In genomic region chr15:58038426-58039106, GRCh38 we compare ENCODE assay signal across 1 cellular context.
TF ChIP-seq lines count a peak whose summit lies in the region.

No MANE protein-coding gene starts in this region.

TF ChIP-seq in HEK293, 187 proteins besides CTCF, POLR2A, EP300 and RAD21 (continued from another document and continues in another):
- TF ChIP-seq ZNF175 (tag by site-specific recombination; IDR thresholded peaks at IDR 0.05) (no peak), ZNF157 (tag by site-specific recombination; IDR thresholded peaks at IDR 0.05) (no peak), KLF16 (tag by site-specific recombination; IDR thresholded peaks at IDR 0.05) (0 out of 2 replicates have a peak, but pooled peaks have one; percentile 32), ZNF311 (tag by site-specific recombination; IDR thresholded peaks at IDR 0.05; ENCODE audit: borderline replicate concordance) (no peak), ZNF394 (tag by site-specific recombination; IDR thresholded peaks at IDR 0.05; ENCODE audit: borderline replicate concordance) (peak; percentile 39; the same call in 1 of the 2 replicates), ZBTB48 (tag by site-specific recombination; IDR thresholded peaks at IDR 0.05) (no peak), SP7 (tag by site-specific recombination; IDR thresholded peaks at IDR 0.05) (peak; percentile 91), ZNF600 (tag by site-specific recombination; IDR thresholded peaks at IDR 0.05) (no peak), PRDM2 (tag by site-specific recombination; IDR thresholded peaks at IDR 0.05; ENCODE audit: borderline replicate concordance) (no peak), ZNF580 (tag by site-specific recombination; IDR thresholded peaks at IDR 0.05) (peak; percentile 93), ZNF555 (tag by site-specific recombination; conservative IDR thresholded peaks at IDR 0.05) (no peak), KLF1 (tag by site-specific recombination; IDR thresholded peaks at IDR 0.05) (peak; percentile 56; the same call in 1 of the 2 replicates), ZNF350 (tag by site-specific recombination; IDR thresholded peaks at IDR 0.05) (no peak), KLF10 (tag by site-specific recombination; IDR thresholded peaks at IDR 0.05) (peak; percentile 82), ZNF549 (tag by site-specific recombination; IDR thresholded peaks at IDR 0.05) (no peak), ZNF169 (tag by site-specific recombination; IDR thresholded peaks at IDR 0.05) (no peak), ZNF664 (tag by site-specific recombination; IDR thresholded peaks at IDR 0.05) (peak; percentile 55), MZF1 (tag by site-specific recombination; IDR thresholded peaks at IDR 0.05; ENCODE audit: borderline replicate concordance) (0 out of 2 replicates have a peak, but pooled peaks have one; percentile 17), BCL11A (tag by site-specific recombination; IDR thresholded peaks at IDR 0.05; ENCODE audit: low read depth) (peak; percentile 72; the same call in 1 of the 2 replicates), ZNF121 (tag by site-specific recombination; IDR thresholded peaks at IDR 0.05) (no peak), ZNF654 (tag by site-specific recombination; IDR thresholded peaks at IDR 0.05; ENCODE audit: low read depth) (peak; percentile 10), ZNF146 (tag by site-specific recombination; IDR thresholded peaks at IDR 0.05) (0 out of 2 replicates have a peak, but pooled peaks have one; percentile 23), ZNF324 (tag by site-specific recombination; IDR thresholded peaks at IDR 0.05) (no peak), ZNF701 (tag by site-specific recombination; IDR thresholded peaks at IDR 0.05) (no peak), ZNF510 (tag by site-specific recombination; IDR thresholded peaks at IDR 0.05; ENCODE audit: insufficient replicate concordance) (no peak), ZNF302 (tag by site-specific recombination; IDR thresholded peaks at IDR 0.05; ENCODE audit: low read depth) (no peak), GLIS1 (tag by site-specific recombination; IDR thresholded peaks at IDR 0.05) (peak; percentile 60), BCL6B (tag by site-specific recombination; IDR thresholded peaks at IDR 0.05) (peak; percentile 65; the same call in 1 of the 2 replicates), ZNF362 (tag by site-specific recombination; IDR thresholded peaks at IDR 0.05) (no peak; the same call in 1 of the 2 replicates), ZNF433 (tag by site-specific recombination; IDR thresholded peaks at IDR 0.05; ENCODE audit: low read depth) (no peak), ZNF629 (tag by site-specific recombination; IDR thresholded peaks at IDR 0.05) (peak; percentile 76), ZNF544 (tag by site-specific recombination; IDR thresholded peaks at IDR 0.05) (no peak), ZNF184 (tag by site-specific recombination; IDR thresholded peaks at IDR 0.05) (peak; percentile 68; the same call in 1 of the 2 replicates), ZNF621 (tag by site-specific recombination; IDR thresholded peaks at IDR 0.05) (no peak), OVOL3 (tag by site-specific recombination; IDR thresholded peaks at IDR 0.05) (peak; percentile 89), ZBTB10 (tag by site-specific recombination; IDR thresholded peaks at IDR 0.05) (no peak), ZFP41 (tag by site-specific recombination; IDR thresholded peaks at IDR 0.05; ENCODE audit: borderline replicate concordance) (no peak), BCL11B (tag by site-specific recombination; IDR thresholded peaks at IDR 0.05; ENCODE audit: low read depth) (peak; percentile 63), PATZ1 (tag by site-specific recombination; IDR thresholded peaks at IDR 0.05) (peak; percentile 59; the same call in 1 of the 2 replicates), ZNF529 (tag by site-specific recombination; IDR thresholded peaks at IDR 0.05; ENCODE audit: insufficient replicate concordance) (no peak), ZNF24 (tag by site-specific recombination; IDR thresholded peaks at IDR 0.05) (peak; percentile 98), ZNF223 (tag by site-specific recombination; IDR thresholded peaks at IDR 0.05) (no peak), ZNF707 (tag by site-specific recombination; IDR thresholded peaks at IDR 0.05) (no peak), ZNF214 (tag by site-specific recombination; IDR thresholded peaks at IDR 0.05; ENCODE audit: borderline replicate concordance) (no peak), ZBTB1 (tag by site-specific recombination; IDR thresholded peaks at IDR 0.05) (peak; percentile 42; the same call in 1 of the 2 replicates), ZNF626 (tag by site-specific recombination; IDR thresholded peaks at IDR 0.05) (no peak), ZNF677 (tag by site-specific recombination; IDR thresholded peaks at IDR 0.05) (no peak), ZNF660 (tag by site-specific recombination; IDR thresholded peaks at IDR 0.05) (peak; percentile 76; the same call in 1 of the 2 replicates), ZSCAN18 (tag by site-specific recombination; IDR thresholded peaks at IDR 0.05) (no peak), ZNF19 (tag by site-specific recombination; IDR thresholded peaks at IDR 0.05; ENCODE audit: low read depth) (no peak), ZNF558 (tag by site-specific recombination; IDR thresholded peaks at IDR 0.05) (peak; percentile 44; the same call in 1 of the 2 replicates), ZNF266 (tag by site-specific recombination; IDR thresholded peaks at IDR 0.05; ENCODE audit: low read depth) (no peak), ZNF837 (tag by site-specific recombination; IDR thresholded peaks at IDR 0.05) (no peak), ZNF610 (tag by site-specific recombination; IDR thresholded peaks at IDR 0.05; ENCODE audit: borderline replicate concordance) (peak; percentile 58; the same call in 1 of the 2 replicates), ZNF239 (tag by site-specific recombination; IDR thresholded peaks at IDR 0.05) (no peak), ATF2 (tag by site-specific recombination; IDR thresholded peaks at IDR 0.05; ENCODE audit: low read depth) (peak; percentile 60)
